10 cellular contexts compared by ENCODE assay signal in the genomic region with DNA sequence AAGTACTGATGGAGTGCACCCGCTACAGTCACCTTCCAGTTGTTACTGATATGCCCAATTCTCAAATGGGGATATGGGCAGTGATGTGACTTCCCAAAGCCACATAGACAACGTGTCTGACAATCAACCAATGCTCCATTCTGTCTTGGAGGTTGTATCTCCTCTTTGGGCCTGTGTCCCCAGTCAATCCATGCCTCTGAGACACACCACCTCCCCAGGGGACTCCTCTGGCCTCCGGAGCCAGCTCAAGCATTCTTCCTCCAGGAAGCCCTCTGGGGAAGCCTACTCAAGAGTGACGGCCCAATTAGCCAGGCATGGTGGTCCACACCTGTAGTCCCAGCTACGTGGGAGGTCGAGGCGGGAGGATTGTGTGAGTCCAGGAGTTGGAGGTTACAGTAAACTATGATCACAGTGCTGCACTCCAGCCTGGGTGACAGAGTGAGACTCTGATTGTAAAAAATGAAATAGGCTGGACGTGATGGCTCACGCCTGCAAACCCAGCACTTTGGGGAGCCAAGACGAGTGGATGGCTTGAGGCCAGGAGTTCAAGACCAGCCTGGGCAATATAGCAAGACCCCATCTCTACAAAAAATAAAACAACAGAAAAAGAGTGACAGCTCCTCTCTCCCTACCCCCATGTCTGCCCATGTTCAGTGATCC. TPM values are rescaled to one million over a fixed set of nuclear protein-coding genes. Genes with fewer than 3 reads are reported as not detected.
DNase-seq lines count a peak whose midpoint lies in the region; ATAC-seq, FAIRE-seq and TF ChIP-seq lines count a peak whose summit lies in the region.
"Had no signal": no experiment of that assay in that cellular context is flagged by ENCODE, and none has a peak within 500 bp of the region (broad histone marks: within the 10 kb centered on the region; RNA-seq: fewer than 3 reads in every experiment).

No MANE protein-coding gene starts in this region.

- no peak for TF ChIP-seq CTCF in SK-N-SH (IDR thresholded peaks at IDR 0.05)
- TF ChIP-seq CTCF in epithelial cell of esophagus (IDR thresholded peaks at IDR 0.05; ENCODE audit: insufficient read depth, low read depth, low read length, missing control alignments), result no peak
- TF ChIP-seq CTCF in kidney (IDR thresholded peaks at IDR 0.05; ENCODE audit: borderline replicate concordance, extremely low read depth, insufficient read depth), result no peak

- peak overlapping the region; percentile 97 for H3K27ac Mint-ChIP-seq in stimulated activated naive B cell treated with anti-CD40 and anti-IgM and Interleukin-4, amounts not matched to agents 10 μg/mL and 1 μg/mL and 100 μg/mL, for 72 hours

- no peak overlapping the region for H3K27ac ChIP-seq in SK-N-SH (ENCODE audit: low read depth in 2 of 2, low read length in 1 of 2)
- no peak overlapping the region for H3K27ac ChIP-seq in kidney (ENCODE audit: low read depth in 2 of 2, low read length in 2 of 2)
- H3K27ac ChIP-seq: C4-2B had no signal

- H3K4me1 Mint-ChIP-seq in stimulated activated naive B cell treated with anti-CD40 and anti-IgM and Interleukin-4, amounts not matched to agents 10 μg/mL and 1 μg/mL and 100 μg/mL, for 72 hours, result peaks cover 33 to 48% of the 10 kb centered on the region in 2 donors

- H4K20me1 ChIP-seq in SK-N-SH (ENCODE audit: insufficient read depth), result peaks cover 53% of the 10 kb centered on the region

- H3K4me1 ChIP-seq in SK-N-SH (ENCODE audit: control insufficient read depth in 1 of 2, insufficient read depth in 2 of 2, low read depth in 1 of 2, low read length in 1 of 2) (peaks cover 12 to 13% of the 10 kb centered on the region in 2 experiments; a peak in 2 of 4 replicates), kidney (ENCODE audit: control insufficient read depth in 1 of 2, insufficient read depth in 1 of 2, low read depth in 1 of 2, low read length in 2 of 2) (peaks cover 0 to 7% of the 10 kb centered on the region in 2 donors)

- H3K9me3 Mint-ChIP-seq in stimulated activated naive B cell treated with anti-CD40 and anti-IgM and Interleukin-4, amounts not matched to agents 10 μg/mL and 1 μg/mL and 100 μg/mL, for 72 hours, result peaks cover 0 to 1% of the 10 kb centered on the region in 2 donors

- H3K27me3 Mint-ChIP-seq in stimulated activated naive B cell treated with anti-CD40 and anti-IgM and Interleukin-4, amounts not matched to agents 10 μg/mL and 1 μg/mL and 100 μg/mL, for 72 hours, result peaks cover 7 to 9% of the 10 kb centered on the region in 2 donors

- H3K9me3 ChIP-seq in SK-N-SH (no peaks in the 10 kb centered on the region), kidney (ENCODE audit: control insufficient read depth in 1 of 2, low read length in 2 of 2) (no peaks in the 10 kb centered on the region)

- H3K9me2 ChIP-seq in SK-N-SH, result no peaks in the 10 kb centered on the region

- H3K79me2 ChIP-seq in SK-N-SH (ENCODE audit: insufficient read depth), result peaks cover 22% of the 10 kb centered on the region

- no peak overlapping the region for H3K4me2 ChIP-seq in SK-N-SH

- peaks cover 77% of the 10 kb centered on the region for H3F3A ChIP-seq in SK-N-SH (replicated peaks; ENCODE audit: insufficient read depth)

- peak overlapping the region; percentile 54 to 63 for H3K4me3 Mint-ChIP-seq in stimulated activated naive B cell treated with anti-CD40 and anti-IgM and Interleukin-4, amounts not matched to agents 10 μg/mL and 1 μg/mL and 100 μg/mL, for 72 hours

- peak; percentile 3 to 8 for ATAC-seq in stimulated activated naive B cell treated with anti-CD40 and anti-IgM and Interleukin-4, amounts not matched to agents 10 μg/mL and 1 μg/mL and 100 μg/mL, for 72 hours (replicated peaks)
- ATAC-seq in GM21423 (IDR thresholded peaks at IDR 0.05; ENCODE audit: unreplicated experiment), result no peak

- CTCF ChIA-PET in SK-N-SH (lab: Yijun Ruan, JAX), result interaction anchor here (1.1 to 3.4 kb wide), 4 partner anchors 14 to 142 kb away, joined by 3 to 31 read pairs (median 10); no protein-coding TSS in a partner anchor

- no peaks in the 10 kb centered on the region for H3K27me3 ChIP-seq in SK-N-SH (ENCODE audit: insufficient read depth)

- H3K36me3 ChIP-seq in SK-N-SH (replicated peaks in 1 of 2; ENCODE audit: control insufficient read depth in 1 of 2, insufficient read depth in 2 of 2, low read length in 1 of 2) (peaks cover 24 to 30% of the 10 kb centered on the region in 2 experiments), kidney (ENCODE audit: control insufficient read depth in 1 of 2, insufficient read depth in 2 of 2, low read length in 2 of 2) (peaks cover 14 to 28% of the 10 kb centered on the region in 2 donors)

- H3K9ac ChIP-seq in SK-N-SH (no peak overlapping the region), kidney (ENCODE audit: low read length in 2 of 2) (no peak overlapping the region)

- H2AFZ ChIP-seq in SK-N-SH (ENCODE audit: low read depth), result no peak overlapping the region

- intact Hi-C loops in kidney (cut with DNase I), result no loop called here

- no peak for TF ChIP-seq EP300 in SK-N-SH (IDR thresholded peaks at IDR 0.05; ENCODE audit: borderline replicate concordance in 1 of 2, low read depth in 1 of 2, low read length in 1 of 2)

- FAIRE-seq in kidney (lab: Jason Lieb, UNC), result no peak

- peaks cover 36 to 50% of the 10 kb centered on the region in 2 donors for H3K36me3 Mint-ChIP-seq in stimulated activated naive B cell treated with anti-CD40 and anti-IgM and Interleukin-4, amounts not matched to agents 10 μg/mL and 1 μg/mL and 100 μg/mL, for 72 hours

- DNase-seq in activated T-cell treated with anti-CD3 and anti-CD28 coated beads for 48 hours (ENCODE audit: low read depth) (peak; percentile 25), activated T-cell treated with anti-CD3 and anti-CD28 coated beads for 4 hours (no peak), SK-N-SH (no peak), epithelial cell of esophagus (ENCODE audit: low read depth) (peak; percentile 52), DMS153 treated with DMSO at 0.1 percent for 48 hours (lab: John Stamatoyannopoulos, UW; ENCODE audit: unreplicated experiment) (no peak), kidney (no peak)
- DNase-seq in stimulated activated naive B cell treated with anti-CD40 and anti-IgM and Interleukin-4, amounts not matched to agents 10 μg/mL and 1 μg/mL and 100 μg/mL, for 72 hours, result peak; percentile 57
- DNase-seq: NCI-H1092 treated with DMSO at 0.1 percent for 48 hours had no signal

- 89% methylated on average over 10 of the region's 10 CpGs for WGBS in SK-N-SH (ENCODE audit: low lambda C conversion rate)

- POLR2A ChIA-PET in SK-N-SH (lab: Yijun Ruan, JAX), result interaction anchor here (0.6 to 1.1 kb wide), 2 partner anchors 36 to 100 kb away, joined by 3 read pairs; a partner anchor contains a TSS

- TF ChIP-seq RAD21 in SK-N-SH (IDR thresholded peaks at IDR 0.05; ENCODE audit: low read length), result no peak

- H3K4me3 ChIP-seq in SK-N-SH (ENCODE audit: low read depth in 2 of 2, low read length in 1 of 2) (no peak overlapping the region), epithelial cell of esophagus (ENCODE audit: low read length) (no peak overlapping the region), kidney (ENCODE audit: low read length in 2 of 2) (no peak overlapping the region)

TF ChIP-seq in SK-N-SH, 30 proteins besides CTCF, POLR2A, EP300 and RAD21:
- TF ChIP-seq POLR2AphosphoS5 (IDR thresholded peaks at IDR 0.05; ENCODE audit: low read depth, low read length), result peak; percentile 59
- TF ChIP-seq EZH2phosphoT487 (IDR thresholded peaks at IDR 0.05; ENCODE audit: borderline replicate concordance, low read depth), result no peak

RNA-seq across cellular contexts. Expression of a gene that starts 7.2 kb away (rescaled TPM):
- polyA plus RNA-seq in SK-N-SH (2012; rRNA removed) (2,583 and 4,707 TPM in 2 replicates), kidney (ENCODE audit: insufficient read depth, low read depth, low replicate concordance) (2,804 TPM)
- 3,036 and 4,390 TPM in 2 replicates for polyA plus RNA-seq in SK-N-SH (2012; cell fraction: cytosol; rRNA removed)
- polyA plus RNA-seq in SK-N-SH (2012; cell fraction: nucleus; rRNA removed), result 4,302 and 8,336 TPM in 2 replicates
- 3,873 TPM for total RNA-seq in kidney

RNA-seq across cellular contexts. Expression of a gene that starts 9.6 kb away (rescaled TPM):
- polyA plus RNA-seq in SK-N-SH (2012; rRNA removed) (5.7 and 6.0 TPM in 2 replicates), kidney (ENCODE audit: insufficient read depth, low read depth, low replicate concordance) (1.4 TPM)
- 2.1 and 3.7 TPM in 2 replicates for polyA plus RNA-seq in SK-N-SH (2012; cell fraction: cytosol; rRNA removed)
- polyA plus RNA-seq in SK-N-SH (2012; cell fraction: nucleus; rRNA removed), result 10.9 and 11.2 TPM in 2 replicates
- 11.6 TPM for total RNA-seq in kidney

Comparison
In these comparisons a context has a peak if more than half of its experiments do, and no peak if none do; other contexts are left out.
1. DNase-seq: peak in activated T-cell treated with anti-CD3 and anti-CD28 coated beads for 48 hours (single experiment), epithelial cell of esophagus (single experiment) and stimulated activated naive B cell treated with anti-CD40 and anti-IgM and Interleukin-4, amounts not matched to agents 10 μg/mL and 1 μg/mL and 100 μg/mL, for 72 hours (single experiment); none in activated T-cell treated with anti-CD3 and anti-CD28 coated beads for 4 hours (single experiment), SK-N-SH (single experiment), DMS153 treated with DMSO at 0.1 percent for 48 hours (single experiment) and kidney (single experiment).